ENCODE assay signal across 9 cellular contexts in genomic region chr17:27430882-27431491, GRCh38. TPM values are rescaled to one million over a fixed set of nuclear protein-coding genes. Genes with fewer than 3 reads are reported as not detected.
A peak's percentile ranks its signal among the peaks of the same experiment; 100 is the strongest.
DNase-seq lines count a peak whose midpoint lies in the region; ATAC-seq, FAIRE-seq and TF ChIP-seq lines count a peak whose summit lies in the region.
"Had no signal": no experiment of that assay in that cellular context is flagged by ENCODE, and none has a peak within 500 bp of the region (broad histone marks: within the 10 kb centered on the region; RNA-seq: fewer than 3 reads in every experiment).

No MANE protein-coding gene starts in this region.

- TF ChIP-seq CTCF in BJ (IDR thresholded peaks at IDR 0.05; ENCODE audit: insufficient read depth, low read depth, low read length) (peak; percentile 85), HL-60 (IDR thresholded peaks at IDR 0.05; ENCODE audit: insufficient read depth, low read length) (peak; percentile 73), astrocyte (IDR thresholded peaks at IDR 0.05; ENCODE audit: insufficient read depth, low read depth, low read length) (peak; percentile 61)

- peaks cover 1% of the 10 kb centered on the region for H3K4me1 Mint-ChIP-seq in astrocyte (ENCODE audit: low read depth, unreplicated experiment)
- no peaks in the 10 kb centered on the region for H3K4me1 Mint-ChIP-seq in effector memory CD8-positive, alpha-beta T cell (ENCODE audit: low read depth in 2 of 2)

- no peaks in the 10 kb centered on the region for H3K9me3 ChIP-seq in astrocyte (ENCODE audit: insufficient read depth, low read depth, low read length)

- H3K9me3 Mint-ChIP-seq in astrocyte (ENCODE audit: unreplicated experiment): peaks cover 8% of the 10 kb centered on the region
- no peaks in the 10 kb centered on the region for H3K9me3 Mint-ChIP-seq in effector memory CD8-positive, alpha-beta T cell

- H3K27me3 Mint-ChIP-seq in astrocyte (ENCODE audit: low read depth, unreplicated experiment): peaks cover 7% of the 10 kb centered on the region
- H3K27me3 Mint-ChIP-seq in effector memory CD8-positive, alpha-beta T cell: no peaks in the 10 kb centered on the region

- TF ChIP-seq POLR2A in GM12891 (IDR thresholded peaks at IDR 0.05; ENCODE audit: low read depth, low read length): no peak

- no peaks in the 10 kb centered on the region for H4K20me1 ChIP-seq in astrocyte (ENCODE audit: insufficient read depth, low read length)

- H3K4me2 ChIP-seq in astrocyte (ENCODE audit: low read length): no peak overlapping the region

- no peak overlapping the region for H3K27ac ChIP-seq in HL-60 (replicated peaks)
- no peak overlapping the region for H3K27ac ChIP-seq in astrocyte (ENCODE audit: low read depth, low read length)

- H3K27me3 ChIP-seq in BJ (ENCODE audit: control insufficient read depth, insufficient read depth, low read length) (no peaks in the 10 kb centered on the region), HL-60 (ENCODE audit: insufficient read depth, poor library complexity, severe bottlenecking) (no peaks in the 10 kb centered on the region), astrocyte (ENCODE audit: insufficient read depth, low read length) (no peaks in the 10 kb centered on the region)

- no peaks in the 10 kb centered on the region for H3K36me3 ChIP-seq in BJ (ENCODE audit: control insufficient read depth, insufficient read depth, low read length)
- H3K36me3 ChIP-seq in astrocyte (ENCODE audit: insufficient read depth, low read length): no peaks in the 10 kb centered on the region

- CTCF ChIA-PET in BJ (lab: Yijun Ruan, JAX): interaction anchor here (0.7 to 4.4 kb wide), 21 partner anchors 11 to 234 kb away, joined by 3 to 27 read pairs (median 3); no protein-coding TSS in a partner anchor

- peak overlapping the region; percentile 18 for H2AFZ ChIP-seq in astrocyte (ENCODE audit: low read depth, low read length)

- no peaks in the 10 kb centered on the region for H3K36me3 Mint-ChIP-seq in astrocyte (ENCODE audit: low read depth, unreplicated experiment)
- peaks cover 9% of the 10 kb centered on the region for H3K36me3 Mint-ChIP-seq in effector memory CD8-positive, alpha-beta T cell (ENCODE audit: insufficient read depth)

- no peaks in the 10 kb centered on the region for H3K4me1 ChIP-seq in astrocyte (ENCODE audit: insufficient read depth, low read length)

- no peaks in the 10 kb centered on the region for H3K79me2 ChIP-seq in astrocyte (ENCODE audit: insufficient read depth, low read length)

- H3K4me3 Mint-ChIP-seq in astrocyte (ENCODE audit: unreplicated experiment): no peak overlapping the region
- H3K4me3 Mint-ChIP-seq in effector memory CD8-positive, alpha-beta T cell: no peak overlapping the region

- POLR2A ChIA-PET in BJ (lab: Charles Lee): no interaction called here

- no peak for FAIRE-seq in astrocyte (lab: Jason Lieb, UNC)
- no peak for FAIRE-seq in GM12891 (lab: Jason Lieb, UNC)
- FAIRE-seq: endometrium had no signal

- DNase-seq in BJ (ENCODE audit: low read depth) (no peak), HL-60 (ENCODE audit: low read depth in 1 of 2, low spot score in 1 of 2) (peak in 1 of 2 experiments; percentile 40), astrocyte (ENCODE audit: low read depth) (no peak), iPS-NIHi7 (ENCODE audit: extremely low spot score) (peak; percentile 53), NCI-H510A (lab: John Stamatoyannopoulos, UW) (no peak), GM12891 (ENCODE audit: insufficient read length, low spot score) (no peak)
- no peak for DNase-seq in effector memory CD8-positive, alpha-beta T cell

- H3K4me3 ChIP-seq in BJ (ENCODE audit: low read depth, low read length): no peak overlapping the region
- no peak overlapping the region for H3K4me3 ChIP-seq in HL-60 (replicated peaks; ENCODE audit: insufficient read depth, low read length)
- H3K4me3 ChIP-seq in astrocyte (ENCODE audit: insufficient read depth, low read depth, low read length): no peak overlapping the region

- no peak for ATAC-seq in effector memory CD8-positive, alpha-beta T cell (replicated peaks)
- ATAC-seq in GM19035 (IDR thresholded peaks at IDR 0.05; ENCODE audit: unreplicated experiment): no peak

- no peak overlapping the region for H3K27ac Mint-ChIP-seq in astrocyte (ENCODE audit: unreplicated experiment)
- H3K27ac Mint-ChIP-seq in effector memory CD8-positive, alpha-beta T cell: no peak overlapping the region

- H3K9ac ChIP-seq in astrocyte (ENCODE audit: low read length): no peak overlapping the region

TF ChIP-seq in GM12891, 5 proteins besides CTCF, POLR2A, EP300 and RAD21:
- TF ChIP-seq POLR2AphosphoS5 (IDR thresholded peaks at IDR 0.05; ENCODE audit: low read depth, low read length): no peak
- TF ChIP-seq PAX5 (IDR thresholded peaks at IDR 0.05; ENCODE audit: insufficient read depth, low read length, severe bottlenecking): no peak
- no peak for TF ChIP-seq POU2F2 (IDR thresholded peaks at IDR 0.05; ENCODE audit: low read depth, low read length)
- no peak for TF ChIP-seq SPI1 (IDR thresholded peaks at IDR 0.05; ENCODE audit: low read depth, low read length)
- no peak for TF ChIP-seq TAF1 (IDR thresholded peaks at IDR 0.05; ENCODE audit: low read depth, low read length)

RNA-seq across cellular contexts. Expression of gene KSR1, which starts 25.3 kb away (rescaled TPM):
- 5.6 and 6.8 TPM in 2 replicates for polyA plus RNA-seq in BJ (2011; rRNA removed)
- 8.0 and 10.4 TPM in 2 replicates for polyA minus RNA-seq in BJ (2011; rRNA and poly(A)+ RNA removed)
- 85.2 and 90.2 TPM in 2 replicates for total RNA-seq in astrocyte
- 20.4 TPM for polyA plus RNA-seq in GM12891 (2012; ENCODE audit: low read depth, missing spikeins)
